3 cellular contexts compared by ENCODE assay signal in the genomic region with DNA sequence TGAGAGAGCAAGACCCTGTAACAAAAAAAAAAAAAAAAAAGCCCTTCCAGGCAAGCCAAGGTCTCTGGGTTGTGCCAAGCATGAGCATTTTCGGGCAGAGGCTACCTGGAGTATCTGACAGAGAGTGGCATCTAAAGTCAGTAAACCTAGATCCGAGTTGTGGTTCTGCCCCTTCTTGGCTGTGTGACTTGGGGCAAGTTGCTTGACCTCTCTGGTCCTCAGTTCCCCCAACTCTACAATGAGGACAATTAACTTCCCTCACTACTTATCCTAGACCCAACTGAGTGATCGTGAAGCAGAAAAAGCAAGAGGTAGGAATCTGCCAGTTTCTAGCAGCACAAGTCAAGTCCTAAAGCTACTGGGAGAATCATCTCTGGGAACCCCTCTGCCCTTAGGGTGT.
TF ChIP-seq lines count a peak whose summit lies in the region.

No MANE protein-coding gene starts in this region.

TF ChIP-seq in HepG2, 621 proteins besides CTCF, POLR2A, EP300 and RAD21:
- TF ChIP-seq ZNF768 (CRISPR knock-in tag; IDR thresholded peaks at IDR 0.05) (peak; percentile 92; the same call in 1 of the 2 replicates), SP5 (CRISPR knock-in tag; IDR thresholded peaks at IDR 0.05; ENCODE audit: borderline replicate concordance, low read depth) (no peak), ZMYM3 (CRISPR knock-in tag; IDR thresholded peaks at IDR 0.05) (peak; percentile 41; the same call in 1 of the 2 replicates)

TF ChIP-seq in IMR-90, 13 proteins besides CTCF, POLR2A, EP300 and RAD21:
- TF ChIP-seq RFX5 (IDR thresholded peaks at IDR 0.05; ENCODE audit: low read depth, low read length) (no peak), BHLHE40 (IDR thresholded peaks at IDR 0.05; ENCODE audit: low read depth, low read length) (no peak)

TF ChIP-seq in H1, 55 proteins besides CTCF, POLR2A, EP300 and RAD21:
- TF ChIP-seq KDM1A (IDR thresholded peaks at IDR 0.05; ENCODE audit: borderline replicate concordance, low read length) (peak; percentile 68), CHD1 (IDR thresholded peaks at IDR 0.05; ENCODE audit: low read depth, low read length) (no peak)
